8 cellular contexts compared by ENCODE assay signal in the genomic region with DNA sequence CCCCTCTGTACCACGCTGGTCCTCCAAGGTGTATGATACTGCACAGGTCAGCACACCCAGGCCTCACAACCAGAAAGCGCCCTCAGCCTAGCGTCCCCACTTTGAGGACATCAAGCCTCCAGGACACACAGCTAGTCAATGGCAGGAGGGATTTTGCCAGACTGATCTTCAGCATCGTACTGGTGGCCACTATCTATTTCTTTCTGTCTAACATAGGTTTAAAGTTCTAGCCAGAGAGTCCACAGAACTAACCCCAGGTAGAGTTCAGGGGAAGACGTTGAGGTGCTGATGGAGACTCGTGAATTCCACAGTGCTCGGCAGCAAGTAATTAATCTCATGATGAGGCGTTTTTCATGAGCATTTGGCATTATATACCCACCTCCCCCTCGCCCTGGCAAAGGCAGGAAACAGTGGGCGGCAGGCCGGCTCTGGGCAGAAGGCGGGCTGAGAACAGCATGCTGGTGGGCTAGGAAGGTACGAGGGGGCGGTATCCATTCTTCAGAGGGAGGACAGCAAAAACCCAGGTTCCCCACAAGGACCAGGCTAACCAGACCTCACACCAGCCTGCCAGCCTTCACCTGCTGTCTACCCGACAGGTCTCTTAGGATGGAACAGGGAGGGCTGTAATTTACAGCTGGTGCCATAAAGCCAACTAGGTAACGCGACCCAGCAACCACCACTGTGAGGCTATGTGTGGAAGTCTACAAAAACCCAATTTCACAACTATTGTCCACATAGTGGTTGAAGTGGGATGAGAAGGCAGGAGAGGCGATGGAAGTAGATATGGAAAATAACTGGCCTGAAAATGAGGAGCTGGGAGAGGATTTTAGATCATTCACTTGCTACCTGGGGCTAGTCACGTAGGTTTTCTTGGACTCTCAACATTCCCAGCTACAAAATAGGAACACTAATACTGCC. TPM values are rescaled to one million over a fixed set of nuclear protein-coding genes. Genes with fewer than 3 reads are reported as not detected.
DNase-seq lines count a peak whose midpoint lies in the region; ATAC-seq, FAIRE-seq and TF ChIP-seq lines count a peak whose summit lies in the region.

No MANE protein-coding gene starts in this region.

- H3K27ac Mint-ChIP-seq in T-helper 2 cell treated with Interferon-gamma antibody and Interleukin-4, amounts not matched to agents 5 μg/mL and 100 μg/mL, for 36 hours = peak overlapping the region; percentile 77

- peaks cover 83% of the 10 kb centered on the region for H3K4me1 Mint-ChIP-seq in T-helper 2 cell treated with Interferon-gamma antibody and Interleukin-4, amounts not matched to agents 5 μg/mL and 100 μg/mL, for 36 hours (ENCODE audit: low read depth)

- H3K9ac ChIP-seq in endothelial cell of umbilical vein (replicated peaks; ENCODE audit: extremely low read depth, insufficient read depth, low read length) (peak overlapping the region; percentile 76), rectal smooth muscle tissue (ENCODE audit: low read length) (peak overlapping the region; percentile 21)

- no peak for TF ChIP-seq CTCF in endothelial cell of umbilical vein (IDR thresholded peaks at IDR 0.05; ENCODE audit: extremely low read depth in 1 of 2, insufficient read depth in 1 of 2, low read depth in 1 of 2, low read length in 2 of 2)

- H3K27me3 ChIP-seq in endothelial cell of umbilical vein (ENCODE audit: control insufficient read depth in 2 of 2, insufficient read depth in 2 of 2, low read length in 2 of 2) = no peaks in the 10 kb centered on the region
- no peaks in the 10 kb centered on the region for H3K27me3 ChIP-seq in rectal smooth muscle tissue (ENCODE audit: control insufficient read depth, insufficient read depth, low read length)

- H3K9me1 ChIP-seq in endothelial cell of umbilical vein (replicated peaks; ENCODE audit: control insufficient read depth, extremely low read depth, insufficient read depth, low read length) = no peaks in the 10 kb centered on the region

- no peak overlapping the region for H2AFZ ChIP-seq in endothelial cell of umbilical vein (ENCODE audit: low read depth, low read length)

- ATAC-seq in HG03520 (IDR thresholded peaks at IDR 0.05; ENCODE audit: unreplicated experiment) (no peak), HG02763 (IDR thresholded peaks at IDR 0.05; ENCODE audit: unreplicated experiment) (no peak), HG03039 (IDR thresholded peaks at IDR 0.05; ENCODE audit: unreplicated experiment) (no peak)

- H3K27me3 Mint-ChIP-seq in T-helper 2 cell treated with Interferon-gamma antibody and Interleukin-4, amounts not matched to agents 5 μg/mL and 100 μg/mL, for 36 hours (ENCODE audit: low read depth) = no peaks in the 10 kb centered on the region

- intact Hi-C loops in endothelial cell of umbilical vein (cut with micrococcal nuclease) = loop anchor here (5.0 kb wide), 1 partner anchor 98 kb away; no protein-coding TSS in a partner anchor

- H3K79me2 ChIP-seq in endothelial cell of umbilical vein (ENCODE audit: control insufficient read depth, insufficient read depth, low read length) = peaks cover 98% of the 10 kb centered on the region

- H4K20me1 ChIP-seq in endothelial cell of umbilical vein (replicated peaks; ENCODE audit: control insufficient read depth, extremely low read depth, insufficient read depth, low read length) = no peaks in the 10 kb centered on the region

- POLR2A ChIA-PET in endothelial cell of umbilical vein (lab: Charles Lee) = interaction anchor here (0.7 to 2.5 kb wide), 5 partner anchors 19 to 57 kb away, joined by 4 to 13 read pairs (median 4); a partner anchor contains a TSS

- FAIRE-seq in endothelial cell of umbilical vein (lab: Jason Lieb, UNC) = no peak

- H3K36me3 Mint-ChIP-seq in T-helper 2 cell treated with Interferon-gamma antibody and Interleukin-4, amounts not matched to agents 5 μg/mL and 100 μg/mL, for 36 hours (ENCODE audit: low read depth) = peaks cover 64% of the 10 kb centered on the region

- H3K4me3 Mint-ChIP-seq in T-helper 2 cell treated with Interferon-gamma antibody and Interleukin-4, amounts not matched to agents 5 μg/mL and 100 μg/mL, for 36 hours = peak overlapping the region; percentile 85

- DNase-seq in ELR (ENCODE audit: low read depth) (peak; percentile 37), endothelial cell of umbilical vein (ENCODE audit: low read depth, low spot score) (peak; percentile 62), NCI-H446 (lab: John Stamatoyannopoulos, UW) (no peak)
- DNase-seq in T-helper 2 cell treated with Interferon-gamma antibody and Interleukin-4, amounts not matched to agents 5 μg/mL and 100 μg/mL, for 36 hours (ENCODE audit: low spot score) = no peak

- no peak for TF ChIP-seq POLR2A in endothelial cell of umbilical vein (IDR thresholded peaks at IDR 0.05; ENCODE audit: low read depth, low read length)

- peaks cover 95% of the 10 kb centered on the region for H3K4me1 ChIP-seq in endothelial cell of umbilical vein (ENCODE audit: control insufficient read depth, extremely low read depth, insufficient read depth, low read length)
- H3K4me1 ChIP-seq in rectal smooth muscle tissue (ENCODE audit: control insufficient read depth, insufficient read depth, low read length) = peaks cover 85% of the 10 kb centered on the region

- H3K36me3 ChIP-seq in endothelial cell of umbilical vein (ENCODE audit: control insufficient read depth in 2 of 2, extremely low read depth in 1 of 2, insufficient read depth in 2 of 2, low read length in 2 of 2) = peaks cover 7 to 9% of the 10 kb centered on the region in 2 experiments
- H3K36me3 ChIP-seq in rectal smooth muscle tissue (ENCODE audit: control insufficient read depth, insufficient read depth, low read length) = no peaks in the 10 kb centered on the region

- CTCF ChIA-PET in endothelial cell of umbilical vein (lab: Charles Lee) = interaction anchor here (1.0 to 4.7 kb wide), 6 partner anchors 8 to 101 kb away, joined by 3 to 32 read pairs (median 4); no protein-coding TSS in a partner anchor

- peak overlapping the region; percentile 26 for H3K4me2 ChIP-seq in endothelial cell of umbilical vein (ENCODE audit: insufficient read depth, low read length)

- dilution Hi-C loops in endothelial cell of umbilical vein (cut with MboI; ENCODE audit: extremely low pct_ligation_motif_present, low sequenced_read_pairs) = no loop called here

- BruUV-seq in endothelial cell of umbilical vein (replicated peaks; lab: Mats Ljungman, UMichigan) = no TSS peak

- peak overlapping the region in 1 of 3 experiments; percentile 0 for H3K4me3 ChIP-seq in endothelial cell of umbilical vein (replicated peaks in 1 of 3; ENCODE audit: insufficient read depth in 1 of 3, low read depth in 1 of 3, low read length in 3 of 3)
- peak overlapping the region; percentile 53 for H3K4me3 ChIP-seq in rectal smooth muscle tissue (ENCODE audit: low read length)

- no peaks in the 10 kb centered on the region for H3K9me3 ChIP-seq in endothelial cell of umbilical vein (replicated peaks; ENCODE audit: control insufficient read depth, insufficient read depth, low read length)

- no peaks in the 10 kb centered on the region for H3K9me3 Mint-ChIP-seq in T-helper 2 cell treated with Interferon-gamma antibody and Interleukin-4, amounts not matched to agents 5 μg/mL and 100 μg/mL, for 36 hours

- H3K27ac ChIP-seq in endothelial cell of umbilical vein (ENCODE audit: insufficient read depth, low read depth, low read length) = peak overlapping the region; percentile 91
- peak overlapping the region; percentile 94 for H3K27ac ChIP-seq in rectal smooth muscle tissue (ENCODE audit: low read depth, low read length)

TF ChIP-seq in endothelial cell of umbilical vein, 7 proteins besides CTCF, POLR2A, EP300 and RAD21:
- TF ChIP-seq POLR2AphosphoS5 (IDR thresholded peaks at IDR 0.05; ENCODE audit: insufficient read depth, low read depth, low read length) (peak; percentile 2), MYC (IDR thresholded peaks at IDR 0.05; ENCODE audit: low read depth, low read length) (no peak)

RNA-seq across cellular contexts. Expression of a gene that starts 18.5 kb away (rescaled TPM):
- 1,331 and 1,413 TPM in 2 replicates for total RNA-seq in endothelial cell of umbilical vein
- polyA plus RNA-seq in endothelial cell of umbilical vein = 157 and 188 TPM in 2 replicates
- polyA plus RNA-seq in endothelial cell of umbilical vein (2011; cell fraction: cytosol; rRNA removed) = 377 and 396 TPM in 2 replicates
- 759 and 766 TPM in 2 replicates for polyA plus RNA-seq in endothelial cell of umbilical vein (2011; cell fraction: nucleus; rRNA removed)
- 496 and 585 TPM in 2 replicates for polyA plus RNA-seq in endothelial cell of umbilical vein (2012)
- polyA minus RNA-seq in endothelial cell of umbilical vein = 1,176 and 1,679 TPM in 2 replicates
- 42.9 TPM for polyA minus RNA-seq in endothelial cell of umbilical vein (2011; cell fraction: cytosol; rRNA and poly(A)+ RNA removed)
- 498 and 877 TPM in 2 replicates for polyA minus RNA-seq in endothelial cell of umbilical vein (2011; cell fraction: nucleus; rRNA and poly(A)+ RNA removed)

Comparison
In these comparisons a context has a peak if more than half of its experiments do, and no peak if none do; other contexts are left out.
1. DNase-seq: peak in ELR (single experiment) and endothelial cell of umbilical vein (single experiment); none in T-helper 2 cell treated with Interferon-gamma antibody and Interleukin-4, amounts not matched to agents 5 μg/mL and 100 μg/mL, for 36 hours (single experiment) and NCI-H446 (0 of 2).